ENCODE assay signal across 8 cellular contexts in the genomic region with DNA sequence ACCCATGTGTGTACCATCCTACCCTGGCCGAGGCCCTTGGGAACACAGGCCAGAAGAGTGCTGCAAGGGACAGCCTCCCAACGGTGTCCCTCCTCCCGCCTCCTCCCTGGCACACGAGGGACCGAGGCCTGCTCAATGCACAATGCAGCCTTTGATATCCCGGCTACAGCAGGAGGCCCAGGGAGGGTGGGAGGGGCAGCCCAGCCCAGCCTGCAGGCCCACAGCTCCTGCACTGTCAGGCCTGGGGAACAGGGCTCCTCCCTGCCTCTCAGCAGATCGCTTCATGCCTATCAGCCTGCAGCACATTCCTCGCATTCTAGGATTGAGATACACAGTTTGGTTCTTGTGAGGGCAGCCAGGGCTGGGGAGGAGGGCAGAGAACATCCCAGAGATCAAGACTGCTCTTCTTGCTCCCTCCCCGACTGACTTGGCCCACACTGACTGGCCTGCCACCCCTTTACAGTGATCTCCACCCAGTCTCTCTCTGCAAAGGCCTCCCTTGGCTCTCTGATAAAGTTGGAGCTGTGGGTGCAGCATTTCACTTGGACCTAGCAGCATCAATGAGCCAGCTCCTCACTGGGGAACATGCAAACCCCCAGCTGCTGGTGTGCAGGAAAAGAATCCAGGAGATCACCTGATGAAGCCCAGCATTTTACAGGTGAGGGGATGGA. TPM values are rescaled to one million over a fixed set of nuclear protein-coding genes. Genes with fewer than 3 reads are reported as not detected.
DNase-seq lines count a peak whose midpoint lies in the region; ATAC-seq and TF ChIP-seq lines count a peak whose summit lies in the region.

A gene (minus strand): TSS at position 46 of the 671 bp plus-strand sequence. CDS start 40 bp downstream, at position 6.

- peak within 1 kb of the TSS; percentile 44 for H3K27ac ChIP-seq in parathyroid adenoma

- H3K36me3 ChIP-seq in parathyroid adenoma (ENCODE audit: control insufficient read depth, insufficient read depth, low read length): no peaks in the 10 kb centered on the region

- H3K36me3 Mint-ChIP-seq in Calu3 (ENCODE audit: insufficient read depth, unreplicated experiment): peaks cover 10% of the 10 kb centered on the region

- BruUV-seq in Calu3 (replicated peaks; lab: Mats Ljungman, UMichigan): TSS peak; percentile 66

- H3K4me3 Mint-ChIP-seq in Calu3 (ENCODE audit: low read depth, unreplicated experiment): peak within 1 kb of the TSS; percentile 66

- peak within 1 kb of the TSS; percentile 97 for H3K27ac Mint-ChIP-seq in Calu3 (ENCODE audit: unreplicated experiment)

- H3K9me3 Mint-ChIP-seq in Calu3 (ENCODE audit: low read depth, unreplicated experiment): peaks cover 6% of the 10 kb centered on the region

- H3K4me3 ChIP-seq in parathyroid adenoma (ENCODE audit: low read depth, low read length): no peak within 1 kb of the TSS

- peaks cover 72% of the 10 kb centered on the region for H3K4me1 Mint-ChIP-seq in Calu3 (ENCODE audit: low read depth, unreplicated experiment)

- no peaks in the 10 kb centered on the region for H3K27me3 ChIP-seq in parathyroid adenoma (ENCODE audit: control insufficient read depth, insufficient read depth, low read length)

- no peak within 1 kb of the TSS for H3K4me2 ChIP-seq in parathyroid adenoma (ENCODE audit: low read length)

- peaks cover 2% of the 10 kb centered on the region for H3K4me1 ChIP-seq in parathyroid adenoma

- H3K9ac ChIP-seq in parathyroid adenoma: no peak within 1 kb of the TSS

- H2AFZ ChIP-seq in parathyroid adenoma: peak within 1 kb of the TSS; percentile 69

- TF ChIP-seq CTCF in Calu3 (IDR thresholded peaks at IDR 0.05; ENCODE audit: unreplicated experiment) (no peak), parathyroid adenoma (IDR thresholded peaks at IDR 0.05) (no peak)

- peak; percentile 90 for DNase-seq in Calu3
- peak; percentile 59 for DNase-seq in UCSD-AML1 (lab: John Stamatoyannopoulos, UW; ENCODE audit: unreplicated experiment)
- peak; percentile 76 for DNase-seq in Right ventricle myocardium superior
- DNase-seq in activated CD8-positive, alpha-beta memory T cell treated with anti-CD3 and anti-CD28 coated beads, Interleukin-2, amount 50 U/mL, for 48 hours: no peak

- ATAC-seq in Right ventricle myocardium superior (ENCODE audit: poor library complexity): peak; percentile 88
- no peak for ATAC-seq in HG03175 (IDR thresholded peaks at IDR 0.05; ENCODE audit: unreplicated experiment)
- ATAC-seq in HG02798 (IDR thresholded peaks at IDR 0.05; ENCODE audit: poor library complexity, unreplicated experiment): no peak
- no peak for ATAC-seq in HG03565 (IDR thresholded peaks at IDR 0.05; ENCODE audit: unreplicated experiment)

- H3K9me3 ChIP-seq in parathyroid adenoma (ENCODE audit: control insufficient read depth, low read length): no peaks in the 10 kb centered on the region

- no peaks in the 10 kb centered on the region for H3K27me3 Mint-ChIP-seq in Calu3 (ENCODE audit: unreplicated experiment)

- CTCF ChIA-PET in Calu3 (lab: Charles Lee): interaction anchor here (0.6 to 2.2 kb wide), 10 partner anchors 26 to 324 kb away, joined by 3 to 12 read pairs (median 3); no protein-coding TSS in a partner anchor

- H3K79me2 ChIP-seq in parathyroid adenoma: no peaks in the 10 kb centered on the region

- intact Hi-C loops in Calu3 (cut with micrococcal nuclease; ENCODE audit: unreplicated experiment): loop anchor here (5.0 kb wide), 1 partner anchor 204 kb away; no protein-coding TSS in a partner anchor
- intact Hi-C loops in Right ventricle myocardium superior (cut with DNase I): no loop called here

RNA-seq across cellular contexts. Expression of the gene that starts here (rescaled TPM):
- total RNA-seq in Calu3 (2022) (54.6 and 60.3 TPM in 2 replicates), Right ventricle myocardium superior (16.7 TPM)
